Comparison of ENCODE assay signal across 2 cellular contexts in genomic region chr9:98806394-98807069, GRCh38.
TF ChIP-seq lines count a peak whose summit lies in the region.

No MANE protein-coding gene starts in this region.

TF ChIP-seq in HepG2, 621 proteins besides CTCF, POLR2A, EP300 and RAD21 (continued from another document):
- no peak for TF ChIP-seq PAXIP1 (CRISPR knock-in tag; conservative IDR thresholded peaks at IDR 0.05)
- no peak for TF ChIP-seq HMGXB4 (CRISPR knock-in tag; IDR thresholded peaks at IDR 0.05; ENCODE audit: borderline replicate concordance in 1 of 2, low read depth in 1 of 2)
- TF ChIP-seq EEA1 (CRISPR knock-in tag; IDR thresholded peaks at IDR 0.05; ENCODE audit: borderline replicate concordance) = no peak

TF ChIP-seq in HEK293T, 16 proteins besides CTCF, POLR2A, EP300 and RAD21 (continued from another document):
- TF ChIP-seq FOXA1 (IDR thresholded peaks at IDR 0.05) (no peak), LEF1 (IDR thresholded peaks at IDR 0.05; ENCODE audit: borderline replicate concordance) (no peak), L3MBTL2 (conservative IDR thresholded peaks at IDR 0.05) (no peak), FOXM1 (IDR thresholded peaks at IDR 0.05; ENCODE audit: borderline replicate concordance) (no peak), FOXK2 (IDR thresholded peaks at IDR 0.05) (no peak), BHLHE40 (IDR thresholded peaks at IDR 0.05; ENCODE audit: borderline replicate concordance) (no peak)
